Comparison of ENCODE assay signal across 23 cellular contexts in genomic region chr1:1874901-1875300, GRCh38. TPM values are rescaled to one million over a fixed set of nuclear protein-coding genes. Genes with fewer than 3 reads are reported as not detected.
A peak's percentile ranks its signal among the peaks of the same experiment; 100 is the strongest.
DNase-seq lines count a peak whose midpoint lies in the region; ATAC-seq, FAIRE-seq and TF ChIP-seq lines count a peak whose summit lies in the region.
"Had no signal": no experiment of that assay in that cellular context is flagged by ENCODE, and none has a peak within 500 bp of the region (broad histone marks: within the 10 kb centered on the region; RNA-seq: fewer than 3 reads in every experiment).

No MANE protein-coding gene starts in this region.

- H3K36me3 ChIP-seq in kidney (ENCODE audit: control insufficient read depth in 1 of 2, insufficient read depth in 2 of 2, low read length in 2 of 2), result peaks cover 8 to 10% of the 10 kb centered on the region in 2 donors

- H3K4me3 Mint-ChIP-seq in activated T-cell treated with anti-CD3 and anti-CD28 coated beads, Interleukin-2, amount 50 U/mL, for 24 hours, result no peak overlapping the region
- no peak overlapping the region for H3K4me3 Mint-ChIP-seq in activated T-cell treated with anti-CD3 and anti-CD28 coated beads, Interleukin-2, amount 50 U/mL, for 72 hours
- no peak overlapping the region for H3K4me3 Mint-ChIP-seq in T-helper 17 cell
- H3K4me3 Mint-ChIP-seq: B cell had no signal

- H3K4me3 ChIP-seq in kidney (ENCODE audit: low read length in 2 of 2), result no peak overlapping the region

- H3K36me3 Mint-ChIP-seq in activated T-cell treated with anti-CD3 and anti-CD28 coated beads, Interleukin-2, amount 50 U/mL, for 24 hours (ENCODE audit: low read depth), result peaks cover 87% of the 10 kb centered on the region
- H3K36me3 Mint-ChIP-seq in activated T-cell treated with anti-CD3 and anti-CD28 coated beads, Interleukin-2, amount 50 U/mL, for 72 hours (ENCODE audit: insufficient read depth in 2 of 2), result peaks cover 14 to 48% of the 10 kb centered on the region in 2 donors
- peaks cover 17% of the 10 kb centered on the region for H3K36me3 Mint-ChIP-seq in T-helper 17 cell (ENCODE audit: low read depth)

- H3K4me1 Mint-ChIP-seq in activated T-cell treated with anti-CD3 and anti-CD28 coated beads, Interleukin-2, amount 50 U/mL, for 24 hours (ENCODE audit: low read depth), result peaks cover 86% of the 10 kb centered on the region
- peaks cover 80% of the 10 kb centered on the region for H3K4me1 Mint-ChIP-seq in activated T-cell treated with anti-CD3 and anti-CD28 coated beads, Interleukin-2, amount 50 U/mL, for 72 hours (ENCODE audit: low read depth)
- peaks cover 73% of the 10 kb centered on the region for H3K4me1 Mint-ChIP-seq in T-helper 17 cell

- peaks cover 24 to 37% of the 10 kb centered on the region in 2 donors for H3K4me1 ChIP-seq in kidney (ENCODE audit: control insufficient read depth in 1 of 2, insufficient read depth in 1 of 2, low read depth in 1 of 2, low read length in 2 of 2)

- H3K27ac Mint-ChIP-seq in activated T-cell treated with anti-CD3 and anti-CD28 coated beads, Interleukin-2, amount 50 U/mL, for 24 hours, result peak overlapping the region; percentile 94
- no peak overlapping the region for H3K27ac Mint-ChIP-seq in activated T-cell treated with anti-CD3 and anti-CD28 coated beads, Interleukin-2, amount 50 U/mL, for 72 hours
- H3K27ac Mint-ChIP-seq in T-helper 17 cell, result peak overlapping the region; percentile 88

- DNase-seq in activated T-cell treated with anti-CD3 and anti-CD28 coated beads, Interleukin-2, amount 50 U/mL, for 24 hours, result no peak
- DNase-seq in activated T-cell treated with anti-CD3 and anti-CD28 coated beads, Interleukin-2, amount 50 U/mL, for 72 hours, result no peak
- DNase-seq in T-helper 17 cell (no peak), kidney (peak; percentile 15), NCI-H128 (lab: John Stamatoyannopoulos, UW; ENCODE audit: unreplicated experiment) (no peak), substantia nigra (lab: John Stamatoyannopoulos, UW) (no peak)
- DNase-seq: Calu3; CD4-positive, CD25-positive, alpha-beta regulatory T cell; DMS53; EL; GOT3; KBM-7; NCI-H1105 treated with DMSO at 0.1 percent for 48 hours; NCI-H1694 treated with DMSO at 0.1 percent for 48 hours; NCI-H510A treated with DMSO at 0.1 percent for 48 hours; NCI-H82; OCI-M1; SHP77 had no signal

- intact Hi-C loops in kidney (cut with DNase I), result no loop called here

- H3K9me3 ChIP-seq in T-helper 17 cell (ENCODE audit: control insufficient read depth, low read length, poor library complexity, severe bottlenecking) (no peaks in the 10 kb centered on the region), kidney (ENCODE audit: control insufficient read depth in 1 of 2, low read length in 2 of 2) (no peaks in the 10 kb centered on the region)

- no peak for FAIRE-seq in kidney (lab: Jason Lieb, UNC)
- FAIRE-seq: GM12891, GM18507 had no signal

- no peaks in the 10 kb centered on the region for H3K9me3 Mint-ChIP-seq in activated T-cell treated with anti-CD3 and anti-CD28 coated beads, Interleukin-2, amount 50 U/mL, for 24 hours
- H3K9me3 Mint-ChIP-seq in activated T-cell treated with anti-CD3 and anti-CD28 coated beads, Interleukin-2, amount 50 U/mL, for 72 hours, result no peaks in the 10 kb centered on the region

- H3K9ac ChIP-seq in kidney (ENCODE audit: low read length in 2 of 2), result no peak overlapping the region

- H3K27me3 Mint-ChIP-seq in activated T-cell treated with anti-CD3 and anti-CD28 coated beads, Interleukin-2, amount 50 U/mL, for 24 hours, result no peaks in the 10 kb centered on the region
- H3K27me3 Mint-ChIP-seq in activated T-cell treated with anti-CD3 and anti-CD28 coated beads, Interleukin-2, amount 50 U/mL, for 72 hours (ENCODE audit: low read depth), result no peaks in the 10 kb centered on the region
- no peaks in the 10 kb centered on the region for H3K27me3 Mint-ChIP-seq in T-helper 17 cell
- H3K27me3 Mint-ChIP-seq: B cell; CD4-positive, CD25-positive, alpha-beta regulatory T cell had no signal

- H3K27ac ChIP-seq in kidney (ENCODE audit: low read depth in 2 of 2, low read length in 2 of 2), result no peak overlapping the region
- H3K27ac ChIP-seq in substantia nigra (ENCODE audit: low read depth, low read length, poor library complexity, severe bottlenecking), result no peak overlapping the region

- no peak for TF ChIP-seq CTCF in kidney (IDR thresholded peaks at IDR 0.05; ENCODE audit: borderline replicate concordance, extremely low read depth, insufficient read depth)

- no peak for ATAC-seq in activated T-cell treated with anti-CD3 and anti-CD28 coated beads, Interleukin-2, amount 50 U/mL, for 72 hours (replicated peaks in 1 of 2)
- ATAC-seq in T-helper 17 cell (no peak), HG02610 (IDR thresholded peaks at IDR 0.05; ENCODE audit: unreplicated experiment) (no peak)

RNA-seq across cellular contexts. Expression of gene GNB1, which starts 16.0 kb away (rescaled TPM):
- 100 to 1,000 TPM; 350 to 418 TPM for total RNA-seq in activated T-cell treated with anti-CD3 and anti-CD28 coated beads, Interleukin-2, amount 50 U/mL, for 72 hours
- total RNA-seq in T-helper 17 cell (100 to 1,000 TPM; 236 to 255 TPM), kidney (347 TPM)
- 144 TPM for polyA plus RNA-seq in kidney (ENCODE audit: insufficient read depth, low read depth, low replicate concordance)

RNA-seq across cellular contexts. Expression of gene CALML6, which starts 40.2 kb away (rescaled TPM):
- total RNA-seq in activated T-cell treated with anti-CD3 and anti-CD28 coated beads, Interleukin-2, amount 50 U/mL, for 72 hours, result 1 to 10 TPM; 1.8 TPM
- total RNA-seq in T-helper 17 cell, result under 1 TPM; 0.35 to 0.55 TPM
- 0.13 TPM for total RNA-seq in kidney
- 1.2 TPM for polyA plus RNA-seq in kidney (ENCODE audit: insufficient read depth, low read depth, low replicate concordance)
- total RNA-seq: A172; CD4-positive, CD25-positive, alpha-beta regulatory T cell had no signal
- polyA plus RNA-seq: CD4-positive, CD25-positive, alpha-beta regulatory T cell had no signal

RNA-seq across cellular contexts. Expression of gene TMEM52, which starts 44.2 kb away (rescaled TPM):
- 1 to 10 TPM in 1 of 2 donors, under 1 TPM in 1; 0.88 to 1.0 TPM for total RNA-seq in activated T-cell treated with anti-CD3 and anti-CD28 coated beads, Interleukin-2, amount 50 U/mL, for 72 hours
- total RNA-seq in T-helper 17 cell (under 1 TPM in 1 of 2 donors, not detected in 1; 0.52 TPM), kidney (0.50 TPM)
- polyA plus RNA-seq in kidney (ENCODE audit: insufficient read depth, low read depth, low replicate concordance), result 5.1 TPM
- total RNA-seq: A172 had no signal
